Comparison of ENCODE assay signal across 1 cellular context in the genomic region with DNA sequence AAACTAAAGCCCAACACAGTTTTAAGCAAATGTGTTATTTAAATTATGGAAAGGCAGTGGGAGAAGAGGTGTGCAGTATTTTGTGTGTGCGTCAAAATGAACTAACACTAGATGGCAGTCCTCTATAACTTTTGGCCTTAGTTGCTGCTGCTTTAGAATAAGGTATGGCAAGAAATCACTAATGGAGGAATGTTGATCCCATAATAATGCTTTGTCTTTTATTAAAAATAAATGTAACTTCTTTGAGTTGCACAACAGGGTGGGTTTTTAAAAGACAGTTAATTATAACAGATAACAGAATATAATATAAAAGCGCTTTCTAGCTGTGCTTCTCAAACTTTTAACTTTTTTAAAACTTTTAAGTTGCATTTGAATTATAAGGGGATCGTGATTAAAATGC.
TF ChIP-seq lines count a peak whose summit lies in the region.

No MANE protein-coding gene starts in this region.

TF ChIP-seq in H1, 55 proteins besides CTCF, POLR2A, EP300 and RAD21:
- TF ChIP-seq, protein P1, sequence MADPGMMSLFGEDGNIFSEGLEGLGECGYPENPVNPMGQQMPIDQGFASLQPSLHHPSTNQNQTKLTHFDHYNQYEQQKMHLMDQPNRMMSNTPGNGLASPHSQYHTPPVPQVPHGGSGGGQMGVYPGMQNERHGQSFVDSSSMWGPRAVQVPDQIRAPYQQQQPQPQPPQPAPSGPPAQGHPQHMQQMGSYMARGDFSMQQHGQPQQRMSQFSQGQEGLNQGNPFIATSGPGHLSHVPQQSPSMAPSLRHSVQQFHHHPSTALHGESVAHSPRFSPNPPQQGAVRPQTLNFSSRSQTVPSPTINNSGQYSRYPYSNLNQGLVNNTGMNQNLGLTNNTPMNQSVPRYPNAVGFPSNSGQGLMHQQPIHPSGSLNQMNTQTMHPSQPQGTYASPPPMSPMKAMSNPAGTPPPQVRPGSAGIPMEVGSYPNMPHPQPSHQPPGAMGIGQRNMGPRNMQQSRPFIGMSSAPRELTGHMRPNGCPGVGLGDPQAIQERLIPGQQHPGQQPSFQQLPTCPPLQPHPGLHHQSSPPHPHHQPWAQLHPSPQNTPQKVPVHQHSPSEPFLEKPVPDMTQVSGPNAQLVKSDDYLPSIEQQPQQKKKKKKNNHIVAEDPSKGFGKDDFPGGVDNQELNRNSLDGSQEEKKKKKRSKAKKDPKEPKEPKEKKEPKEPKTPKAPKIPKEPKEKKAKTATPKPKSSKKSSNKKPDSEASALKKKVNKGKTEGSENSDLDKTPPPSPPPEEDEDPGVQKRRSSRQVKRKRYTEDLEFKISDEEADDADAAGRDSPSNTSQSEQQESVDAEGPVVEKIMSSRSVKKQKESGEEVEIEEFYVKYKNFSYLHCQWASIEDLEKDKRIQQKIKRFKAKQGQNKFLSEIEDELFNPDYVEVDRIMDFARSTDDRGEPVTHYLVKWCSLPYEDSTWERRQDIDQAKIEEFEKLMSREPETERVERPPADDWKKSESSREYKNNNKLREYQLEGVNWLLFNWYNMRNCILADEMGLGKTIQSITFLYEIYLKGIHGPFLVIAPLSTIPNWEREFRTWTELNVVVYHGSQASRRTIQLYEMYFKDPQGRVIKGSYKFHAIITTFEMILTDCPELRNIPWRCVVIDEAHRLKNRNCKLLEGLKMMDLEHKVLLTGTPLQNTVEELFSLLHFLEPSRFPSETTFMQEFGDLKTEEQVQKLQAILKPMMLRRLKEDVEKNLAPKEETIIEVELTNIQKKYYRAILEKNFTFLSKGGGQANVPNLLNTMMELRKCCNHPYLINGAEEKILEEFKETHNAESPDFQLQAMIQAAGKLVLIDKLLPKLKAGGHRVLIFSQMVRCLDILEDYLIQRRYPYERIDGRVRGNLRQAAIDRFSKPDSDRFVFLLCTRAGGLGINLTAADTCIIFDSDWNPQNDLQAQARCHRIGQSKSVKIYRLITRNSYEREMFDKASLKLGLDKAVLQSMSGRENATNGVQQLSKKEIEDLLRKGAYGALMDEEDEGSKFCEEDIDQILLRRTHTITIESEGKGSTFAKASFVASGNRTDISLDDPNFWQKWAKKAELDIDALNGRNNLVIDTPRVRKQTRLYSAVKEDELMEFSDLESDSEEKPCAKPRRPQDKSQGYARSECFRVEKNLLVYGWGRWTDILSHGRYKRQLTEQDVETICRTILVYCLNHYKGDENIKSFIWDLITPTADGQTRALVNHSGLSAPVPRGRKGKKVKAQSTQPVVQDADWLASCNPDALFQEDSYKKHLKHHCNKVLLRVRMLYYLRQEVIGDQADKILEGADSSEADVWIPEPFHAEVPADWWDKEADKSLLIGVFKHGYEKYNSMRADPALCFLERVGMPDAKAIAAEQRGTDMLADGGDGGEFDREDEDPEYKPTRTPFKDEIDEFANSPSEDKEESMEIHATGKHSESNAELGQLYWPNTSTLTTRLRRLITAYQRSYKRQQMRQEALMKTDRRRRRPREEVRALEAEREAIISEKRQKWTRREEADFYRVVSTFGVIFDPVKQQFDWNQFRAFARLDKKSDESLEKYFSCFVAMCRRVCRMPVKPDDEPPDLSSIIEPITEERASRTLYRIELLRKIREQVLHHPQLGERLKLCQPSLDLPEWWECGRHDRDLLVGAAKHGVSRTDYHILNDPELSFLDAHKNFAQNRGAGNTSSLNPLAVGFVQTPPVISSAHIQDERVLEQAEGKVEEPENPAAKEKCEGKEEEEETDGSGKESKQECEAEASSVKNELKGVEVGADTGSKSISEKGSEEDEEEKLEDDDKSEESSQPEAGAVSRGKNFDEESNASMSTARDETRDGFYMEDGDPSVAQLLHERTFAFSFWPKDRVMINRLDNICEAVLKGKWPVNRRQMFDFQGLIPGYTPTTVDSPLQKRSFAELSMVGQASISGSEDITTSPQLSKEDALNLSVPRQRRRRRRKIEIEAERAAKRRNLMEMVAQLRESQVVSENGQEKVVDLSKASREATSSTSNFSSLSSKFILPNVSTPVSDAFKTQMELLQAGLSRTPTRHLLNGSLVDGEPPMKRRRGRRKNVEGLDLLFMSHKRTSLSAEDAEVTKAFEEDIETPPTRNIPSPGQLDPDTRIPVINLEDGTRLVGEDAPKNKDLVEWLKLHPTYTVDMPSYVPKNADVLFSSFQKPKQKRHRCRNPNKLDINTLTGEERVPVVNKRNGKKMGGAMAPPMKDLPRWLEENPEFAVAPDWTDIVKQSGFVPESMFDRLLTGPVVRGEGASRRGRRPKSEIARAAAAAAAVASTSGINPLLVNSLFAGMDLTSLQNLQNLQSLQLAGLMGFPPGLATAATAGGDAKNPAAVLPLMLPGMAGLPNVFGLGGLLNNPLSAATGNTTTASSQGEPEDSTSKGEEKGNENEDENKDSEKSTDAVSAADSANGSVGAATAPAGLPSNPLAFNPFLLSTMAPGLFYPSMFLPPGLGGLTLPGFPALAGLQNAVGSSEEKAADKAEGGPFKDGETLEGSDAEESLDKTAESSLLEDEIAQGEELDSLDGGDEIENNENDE (IDR thresholded peaks at IDR 0.05; ENCODE audit: insufficient replicate concordance, low read length), result peak; percentile 70
- no peak for TF ChIP-seq RXRA (IDR thresholded peaks at IDR 0.05; ENCODE audit: insufficient read depth, low read depth, low read length)
- TF ChIP-seq YY1 (IDR thresholded peaks at IDR 0.05; ENCODE audit: low read depth, low read length), result no peak
